Comparison of ENCODE assay signal across 19 cellular contexts in the genomic region with DNA sequence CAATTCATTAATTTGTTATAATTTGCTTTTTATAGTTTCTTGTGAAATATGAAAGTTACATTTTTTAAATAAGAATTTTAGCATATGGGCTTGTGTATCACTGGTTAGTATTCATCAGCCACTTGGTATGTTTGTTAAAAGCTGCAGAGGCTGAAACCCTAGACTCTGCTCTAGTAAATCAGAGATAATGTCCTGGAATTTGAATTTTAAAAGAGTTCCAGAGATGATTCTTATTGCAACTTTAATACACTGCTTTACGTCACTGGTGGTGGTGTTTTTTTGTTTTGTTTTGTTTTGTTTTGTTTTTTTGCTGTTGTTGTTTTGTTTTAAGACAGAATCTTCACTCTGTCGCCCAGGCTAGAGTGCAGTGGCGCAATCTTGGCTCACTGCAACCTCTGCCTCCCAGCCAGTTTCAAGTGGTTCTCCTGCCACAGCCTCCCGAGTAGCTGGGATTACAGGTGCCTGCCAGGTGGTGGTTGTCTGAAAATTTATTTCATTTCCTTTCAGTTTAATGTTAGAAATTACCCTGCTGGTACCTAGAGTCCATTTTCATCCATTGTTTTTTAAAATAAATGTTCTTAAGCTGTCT. TPM values are rescaled to one million over a fixed set of nuclear protein-coding genes. Genes with fewer than 3 reads are reported as not detected.
A peak's percentile ranks its signal among the peaks of the same experiment; 100 is the strongest.
DNase-seq lines count a peak whose midpoint lies in the region; ATAC-seq, FAIRE-seq and TF ChIP-seq lines count a peak whose summit lies in the region.
"Had no signal": no experiment of that assay in that cellular context is flagged by ENCODE, and none has a peak within 500 bp of the region (broad histone marks: within the 10 kb centered on the region; RNA-seq: fewer than 3 reads in every experiment).

No MANE protein-coding gene starts in this region.

- no peak for ATAC-seq in HG02571 (IDR thresholded peaks at IDR 0.05; ENCODE audit: unreplicated experiment)
- ATAC-seq: mucosa of descending colon had no signal

- no peak for TF ChIP-seq EP300 in H1 (IDR thresholded peaks at IDR 0.05; ENCODE audit: borderline replicate concordance in 1 of 2, low read depth in 2 of 2, low read length in 2 of 2)

- H4K91ac ChIP-seq in H1 (replicated peaks; ENCODE audit: insufficient read length, low read length) (no peak overlapping the region), trophoblast cell (ENCODE audit: low read depth, low read length) (no peak overlapping the region)

- H2BK20ac ChIP-seq in H1 (ENCODE audit: low read length) = no peak overlapping the region

- H3K9ac ChIP-seq in H1 (replicated peaks in 1 of 4; ENCODE audit: extremely low read depth in 1 of 4, low read depth in 3 of 4, low read length in 3 of 4) (no peak overlapping the region), trophoblast cell (ENCODE audit: low read length) (no peak overlapping the region)

- no peak overlapping the region for H2BK120ac ChIP-seq in H1 (replicated peaks; ENCODE audit: low read depth, low read length)
- no peak overlapping the region for H2BK120ac ChIP-seq in trophoblast cell (ENCODE audit: insufficient read depth, low read length, poor library complexity)

- no peak for TF ChIP-seq CTCF in H1 (IDR thresholded peaks at IDR 0.05; ENCODE audit: control extremely low read depth in 1 of 3, insufficient read depth in 1 of 3, low read depth in 1 of 3, low read length in 3 of 3)

- POLR2A ChIA-PET in H1 (lab: Charles Lee; ENCODE audit: partially characterized antibody) = no interaction called here

- no peak overlapping the region for H4K12ac ChIP-seq in trophoblast cell (ENCODE audit: low read depth, low read length)

- H3K56ac ChIP-seq in H1 (replicated peaks; ENCODE audit: insufficient read length, low read depth, low read length) = no peak overlapping the region

- no peaks in the 10 kb centered on the region for H3K4me1 ChIP-seq in H1 (replicated peaks in 1 of 4; ENCODE audit: control insufficient read depth in 3 of 4, insufficient read depth in 4 of 4, low read length in 3 of 4)
- peaks cover 0 to 2% of the 10 kb centered on the region in 2 experiments for H3K4me1 ChIP-seq in trophoblast cell (ENCODE audit: control insufficient read depth in 1 of 2, insufficient read depth in 2 of 2, low read length in 2 of 2)
- H3K4me1 ChIP-seq: prostate gland, SJCRH30 had no signal

- H3K27ac ChIP-seq in H1 (ENCODE audit: low read depth, low read length) (no peak overlapping the region), trophoblast cell (ENCODE audit: low read depth, low read length) (no peak overlapping the region)
- H3K27ac ChIP-seq: 22Rv1, prostate gland, SJCRH30 had no signal

- H3K79me2 ChIP-seq in H1 (ENCODE audit: control insufficient read depth in 1 of 2, insufficient read depth in 2 of 2, low read length in 2 of 2) (peaks cover 0 to 15% of the 10 kb centered on the region in 2 experiments; a peak in 1 of 4 replicates), trophoblast cell (ENCODE audit: control insufficient read depth, insufficient read depth, low read length, poor library complexity) (no peaks in the 10 kb centered on the region)

- H2BK12ac ChIP-seq in H1 (ENCODE audit: low read depth, low read length) = no peak overlapping the region
- no peak overlapping the region for H2BK12ac ChIP-seq in trophoblast cell (ENCODE audit: low read length)

- no peaks in the 10 kb centered on the region for H3K27me3 ChIP-seq in H1 (replicated peaks in 1 of 4; ENCODE audit: control insufficient read depth in 3 of 4, extremely low read depth in 1 of 4, insufficient read depth in 3 of 4, low read length in 3 of 4)
- no peaks in the 10 kb centered on the region for H3K27me3 ChIP-seq in trophoblast cell (ENCODE audit: insufficient read depth, low read length)
- H3K27me3 ChIP-seq: SJCRH30 had no signal

- H3K36me3 ChIP-seq in H1 (ENCODE audit: control insufficient read depth in 2 of 4, insufficient read depth in 4 of 4, low read length in 3 of 4) (peaks cover 0 to 43% (median 3%) of the 10 kb centered on the region in 4 experiments; a peak in 3 of 8 replicates), trophoblast cell (ENCODE audit: control insufficient read depth in 1 of 2, insufficient read depth in 2 of 2, low read length in 2 of 2) (peaks cover 14 to 16% of the 10 kb centered on the region in 2 experiments)

- H3K79me1 ChIP-seq in H1 (ENCODE audit: low read depth, low read length) = no peaks in the 10 kb centered on the region
- H3K79me1 ChIP-seq in trophoblast cell (ENCODE audit: low read length) = no peaks in the 10 kb centered on the region

- H3K14ac ChIP-seq in H1 (ENCODE audit: insufficient read length) (no peak overlapping the region), trophoblast cell (ENCODE audit: low read length) (no peak overlapping the region)

- H2BK15ac ChIP-seq in H1 (ENCODE audit: low read length) = no peak overlapping the region

- no peak for TF ChIP-seq RAD21 in H1 (IDR thresholded peaks at IDR 0.05 in 1 of 2, conservative IDR thresholded peaks at IDR 0.05 in 1 of 2; ENCODE audit: low read depth in 2 of 2, low read length in 2 of 2)

- H2AK5ac ChIP-seq in H1 (ENCODE audit: low read depth, low read length) (no peak overlapping the region), trophoblast cell (ENCODE audit: low read length) (no peak overlapping the region)

- 95% methylated on average over 4 of the region's 4 CpGs; no CpG with 5 or more reads in 1 of the 2 experiments for WGBS in H1 (ENCODE audit: extremely low coverage in 1 of 2, insufficient coverage in 1 of 2, insufficient read length in 1 of 2, insufficient replicate concordance in 2 of 2, low coverage in 1 of 2, low lambda C conversion rate in 2 of 2, missing lambda C conversion rate in 1 of 2), 2 experiments
- WGBS in trophoblast cell (ENCODE audit: extremely low coverage, insufficient coverage, insufficient read length) = no CpG with 5 or more reads among the region's 4 CpGs

- no peak overlapping the region for H3K23ac ChIP-seq in H1 (ENCODE audit: insufficient read length)
- no peak overlapping the region for H3K23ac ChIP-seq in trophoblast cell (ENCODE audit: low read length)

- H3K9me3 ChIP-seq in H1 (ENCODE audit: insufficient read depth in 2 of 2, low read depth in 1 of 2, low read length in 1 of 2) (no peaks in the 10 kb centered on the region), trophoblast cell (ENCODE audit: insufficient read depth, low read depth, low read length) (peaks cover 2% of the 10 kb centered on the region)
- H3K9me3 ChIP-seq: mucosa of descending colon, prostate gland, SJCRH30 had no signal

- DNase-seq in DMS153 (lab: John Stamatoyannopoulos, UW) (peak; percentile 9), DMS153 treated with DMSO at 0.1 percent for 48 hours (lab: John Stamatoyannopoulos, UW; ENCODE audit: unreplicated experiment) (no peak), NCI-H2029 treated with DMSO at 0.1 percent for 48 hours (lab: John Stamatoyannopoulos, UW) (peak; percentile 47), H1 (ENCODE audit: low read depth in 1 of 2, low spot score in 2 of 2) (no peak), trophoblast cell (peak; percentile 59 to 89), SW480 (ENCODE audit: low spot score) (no peak), NCI-H1930 (lab: John Stamatoyannopoulos, UW) (no peak)
- DNase-seq: activated CD4-positive, alpha-beta T cell treated with anti-CD3 and anti-CD28 coated beads, Interleukin-2, amount 50 U/mL, for 1 hour; activated naive CD8-positive, alpha-beta T cell treated with anti-CD3 and anti-CD28 coated beads, Interleukin-2, amount 10 ng/mL, durations not matched to agents 7 days and 5 days; activated T-cell treated with anti-CD3 and anti-CD28 coated beads, Interleukin-2, amount 50 U/mL, for 1 hour; CD8-positive, alpha-beta memory T cell; GDM1; head of caudate nucleus; mucosa of descending colon; NCI-H187 treated with DMSO at 0.1 percent for 48 hours; SJCRH30 had no signal

- TF ChIP-seq POLR2A in H1 (IDR thresholded peaks at IDR 0.05; ENCODE audit: control extremely low read depth in 1 of 2, low read depth in 2 of 2, low read length in 2 of 2) = no peak

- no peak overlapping the region for H3K4me3 ChIP-seq in H1 (ENCODE audit: extremely low read depth in 1 of 4, insufficient read depth in 2 of 4, low read depth in 3 of 4, low read length in 4 of 4)
- H3K4me3 ChIP-seq in trophoblast cell (ENCODE audit: low read depth, low read length) = no peak overlapping the region
- H3K4me3 ChIP-seq: mucosa of descending colon, prostate gland, SJCRH30 had no signal

- H3K4ac ChIP-seq in H1 (replicated peaks; ENCODE audit: insufficient read length, low read depth, low read length) (no peak overlapping the region), trophoblast cell (ENCODE audit: low read depth, low read length) (no peak overlapping the region)

- FAIRE-seq in H1 (lab: Jason Lieb, UNC) = peak; percentile 50

- H2BK5ac ChIP-seq in H1 (ENCODE audit: low read depth, low read length) = no peak overlapping the region
- no peak overlapping the region for H2BK5ac ChIP-seq in trophoblast cell (ENCODE audit: low read depth, low read length, poor library complexity)

- H3K18ac ChIP-seq in H1 (ENCODE audit: extremely low read depth, low read length) (no peak overlapping the region), trophoblast cell (ENCODE audit: low read length) (no peak overlapping the region)

- H4K20me1 ChIP-seq in H1 (replicated peaks in 1 of 2; ENCODE audit: control insufficient read depth in 1 of 2, insufficient read depth in 2 of 2, low read length in 2 of 2) = peaks cover 0 to 1% of the 10 kb centered on the region in 2 experiments

- H3K4me2 ChIP-seq in H1 (ENCODE audit: insufficient read depth in 1 of 2, low read depth in 2 of 2, low read length in 2 of 2) = no peak overlapping the region
- H3K4me2 ChIP-seq in trophoblast cell (ENCODE audit: low read length) = no peak overlapping the region

- H3K23me2 ChIP-seq in H1 (ENCODE audit: low read depth, low read length) = no peaks in the 10 kb centered on the region

- CTCF ChIA-PET in H1 (lab: Charles Lee; ENCODE audit: partially characterized antibody) = no interaction called here

- H2AFZ ChIP-seq in H1 (ENCODE audit: low read length) (no peak overlapping the region), trophoblast cell (ENCODE audit: insufficient read depth, low read length, poor library complexity) (no peak overlapping the region)

- H4K5ac ChIP-seq in H1 (ENCODE audit: insufficient read length, low read depth, low read length) = no peak overlapping the region

- H4K8ac ChIP-seq in H1 (ENCODE audit: extremely low read depth, insufficient read depth, low read length) (no peak overlapping the region), trophoblast cell (ENCODE audit: low read depth, low read length) (no peak overlapping the region)

TF ChIP-seq in H1, 55 proteins besides CTCF, POLR2A, EP300 and RAD21 (continues in another document):
- peak; percentile 63; the same call in 1 of the 2 replicates for TF ChIP-seq CEBPB (IDR thresholded peaks at IDR 0.05; ENCODE audit: low read depth, low read length)

RNA-seq across cellular contexts. Expression of gene PTPN12, which starts 43.8 kb away (rescaled TPM):
- total RNA-seq in H1 (2021; fragmentation: NEBNext Ultra II Directional; extraction: Animal tissue kit (Norgen Biotek cat#: 25700)) = 111 and 132 TPM in 2 replicates
- polyA plus RNA-seq in H1 (2011; rRNA removed) = 23.6 and 39.7 TPM in 2 replicates
- polyA plus RNA-seq in H1 (2011; cell fraction: cytosol; rRNA removed) = 44.2 TPM
- polyA plus RNA-seq in H1 (2011; cell fraction: nucleus; rRNA removed) = 56.9 TPM
- 49.6 to 93.0 TPM (median 65.3 TPM) in 4 replicates for polyA plus RNA-seq in H1 (2012, experiment 1 of 2)
- polyA plus RNA-seq in H1 (2012, experiment 2 of 2) = 6.2 TPM
- polyA plus RNA-seq in H1 (2013, experiment 1 of 2) = 108 TPM
- polyA plus RNA-seq in H1 (2013, experiment 2 of 2) = 107 TPM
- polyA minus RNA-seq in H1 (2011; rRNA and poly(A)+ RNA removed) = 81.9 and 133 TPM in 2 replicates
- 36.1 TPM for polyA minus RNA-seq in H1 (2011; cell fraction: cytosol; rRNA and poly(A)+ RNA removed)
- polyA minus RNA-seq in H1 (2011; cell fraction: nucleus; rRNA and poly(A)+ RNA removed) = 126 TPM
- 105 and 109 TPM in 2 replicates for polyA plus RNA-seq in trophoblast cell (2013)

Comparison
In these comparisons a context has a peak if more than half of its experiments do, and no peak if none do; other contexts are left out.
1. DNase-seq: peak in DMS153 (single experiment), NCI-H2029 treated with DMSO at 0.1 percent for 48 hours (single experiment) and trophoblast cell (2 of 2); none in DMS153 treated with DMSO at 0.1 percent for 48 hours (single experiment), H1 (0 of 2), SW480 (single experiment) and NCI-H1930 (0 of 2).